Comparison of ENCODE assay signal across 24 cellular contexts in the genomic region with DNA sequence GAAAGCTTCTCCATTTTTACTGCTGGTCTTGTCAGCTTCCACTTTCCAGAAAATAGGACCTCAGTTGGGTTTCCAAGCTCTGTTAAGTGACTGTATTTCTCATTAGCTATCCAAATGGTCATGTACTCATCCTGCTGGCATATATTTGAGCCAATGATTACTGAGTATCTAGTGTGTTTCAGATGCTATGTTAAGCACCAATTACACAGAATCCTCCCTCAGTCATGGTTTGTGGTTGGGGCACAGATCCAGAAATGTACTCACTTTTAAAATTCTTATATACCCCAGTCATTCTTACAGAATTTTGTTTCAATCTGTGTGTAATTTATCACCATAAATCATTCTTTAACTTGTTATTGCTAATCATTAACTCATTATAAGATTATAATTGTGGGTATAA.
"Had no signal": no experiment of that assay in that cellular context is flagged by ENCODE, and none has a peak within 500 bp of the region (broad histone marks: within the 10 kb centered on the region; RNA-seq: fewer than 3 reads in every experiment).

No MANE protein-coding gene starts in this region.

- H3K9me3 ChIP-seq: right lobe of liver, suprapubic skin, transverse colon had no signal

- H3K4me1 ChIP-seq: neural progenitor cell, right lobe of liver, stomach, suprapubic skin, transverse colon had no signal

- ATAC-seq: activated T-cell treated with anti-CD3 and anti-CD28 coated beads, Interleukin-2, amount 50 U/mL, for 4 hours; left lobe of liver; naive thymus-derived CD8-positive, alpha-beta T cell; right lobe of liver; stimulated activated memory B cell treated with anti-CD40 and anti-IgM and Interleukin-4, amounts not matched to agents 10 μg/mL and 1 μg/mL and 100 μg/mL, for 72 hours; WTC11 had no signal

- H3K27ac ChIP-seq: neural progenitor cell, right lobe of liver, stomach, suprapubic skin, transverse colon had no signal

- H3K36me3 ChIP-seq: neural progenitor cell, right lobe of liver, stomach, suprapubic skin, transverse colon had no signal

- H3K4me3 ChIP-seq: lung, neural progenitor cell, right lobe of liver, stomach, suprapubic skin, transverse colon had no signal

- H2AFZ ChIP-seq: neural progenitor cell had no signal

- FAIRE-seq: endometrium, kidney, small intestine, TTC549, urothelium cell line had no signal

- H3K27me3 ChIP-seq: neural progenitor cell, right lobe of liver, stomach, suprapubic skin, transverse colon had no signal

- H3K9ac ChIP-seq: neural progenitor cell had no signal

- H3K4me2 ChIP-seq: neural progenitor cell had no signal

- DNase-seq: activated CD4-positive, alpha-beta T cell treated with anti-CD3 and anti-CD28 coated beads, Interleukin-2, amount 50 U/mL, for 48 hours; activated CD8-positive, alpha-beta memory T cell treated with anti-CD3 and anti-CD28 coated beads, Interleukin-2, amount 50 U/mL, for 48 hours; activated naive CD4-positive, alpha-beta T cell; activated T-cell treated with anti-CD3 and anti-CD28 coated beads, Interleukin-2, amount 50 U/mL, for 4 hours; amniotic stem cell; effector CD4-positive, alpha-beta T cell; foreskin fibroblast; kidney; naive thymus-derived CD8-positive, alpha-beta T cell; posterior cingulate gyrus; right lobe of liver; small intestine; stimulated activated CD4-positive, alpha-beta T cell treated with anti-CD3 and anti-CD28 coated beads, Interleukin-2, amount 100 ng/mL, for 24 hours; stomach; transverse colon had no signal
